1 cellular context compared by ENCODE assay signal in the genomic region with DNA sequence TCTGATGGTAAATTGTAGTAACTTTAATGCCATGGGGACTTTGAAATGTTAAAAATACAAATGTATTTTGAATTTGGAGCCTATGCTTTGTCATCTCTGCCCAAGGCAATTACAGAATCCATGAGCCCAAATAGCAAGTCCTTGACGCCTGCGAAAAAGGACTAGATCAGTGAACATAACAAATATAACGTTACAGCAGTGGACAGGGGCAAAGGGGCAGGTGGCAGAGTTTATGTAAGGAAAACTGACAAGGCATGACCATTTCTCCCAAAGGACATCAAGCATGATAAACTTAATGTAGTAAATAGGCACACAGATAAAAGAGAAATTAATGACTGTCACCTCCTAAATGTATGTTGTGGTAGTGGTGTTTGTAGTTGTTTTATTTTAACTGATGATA.
A peak's percentile ranks its signal among the peaks of the same experiment; 100 is the strongest.
TF ChIP-seq lines count a peak whose summit lies in the region.

No MANE protein-coding gene starts in this region.

TF ChIP-seq in liver, 16 proteins besides CTCF, POLR2A, EP300 and RAD21 (continued from another document):
- TF ChIP-seq, protein P1, sequence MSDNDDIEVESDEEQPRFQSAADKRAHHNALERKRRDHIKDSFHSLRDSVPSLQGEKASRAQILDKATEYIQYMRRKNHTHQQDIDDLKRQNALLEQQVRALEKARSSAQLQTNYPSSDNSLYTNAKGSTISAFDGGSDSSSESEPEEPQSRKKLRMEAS (IDR thresholded peaks at IDR 0.05) = no peak
- no peak for TF ChIP-seq EGR1 (IDR thresholded peaks at IDR 0.05; ENCODE audit: low read depth in 2 of 2)
- TF ChIP-seq YY1 (IDR thresholded peaks at IDR 0.05) = no peak
- TF ChIP-seq SP1 (IDR thresholded peaks at IDR 0.05) = peak; percentile 64
- no peak for TF ChIP-seq TAF1 (conservative IDR thresholded peaks at IDR 0.05)
- TF ChIP-seq FOXA1 (IDR thresholded peaks at IDR 0.05) = no peak
- no peak for TF ChIP-seq JUND (IDR thresholded peaks at IDR 0.05)
- no peak for TF ChIP-seq NR2F2 (IDR thresholded peaks at IDR 0.05)
- TF ChIP-seq GABPA (IDR thresholded peaks at IDR 0.05 in 1 of 2, conservative IDR thresholded peaks at IDR 0.05 in 1 of 2) = no peak
- TF ChIP-seq, protein P2, sequence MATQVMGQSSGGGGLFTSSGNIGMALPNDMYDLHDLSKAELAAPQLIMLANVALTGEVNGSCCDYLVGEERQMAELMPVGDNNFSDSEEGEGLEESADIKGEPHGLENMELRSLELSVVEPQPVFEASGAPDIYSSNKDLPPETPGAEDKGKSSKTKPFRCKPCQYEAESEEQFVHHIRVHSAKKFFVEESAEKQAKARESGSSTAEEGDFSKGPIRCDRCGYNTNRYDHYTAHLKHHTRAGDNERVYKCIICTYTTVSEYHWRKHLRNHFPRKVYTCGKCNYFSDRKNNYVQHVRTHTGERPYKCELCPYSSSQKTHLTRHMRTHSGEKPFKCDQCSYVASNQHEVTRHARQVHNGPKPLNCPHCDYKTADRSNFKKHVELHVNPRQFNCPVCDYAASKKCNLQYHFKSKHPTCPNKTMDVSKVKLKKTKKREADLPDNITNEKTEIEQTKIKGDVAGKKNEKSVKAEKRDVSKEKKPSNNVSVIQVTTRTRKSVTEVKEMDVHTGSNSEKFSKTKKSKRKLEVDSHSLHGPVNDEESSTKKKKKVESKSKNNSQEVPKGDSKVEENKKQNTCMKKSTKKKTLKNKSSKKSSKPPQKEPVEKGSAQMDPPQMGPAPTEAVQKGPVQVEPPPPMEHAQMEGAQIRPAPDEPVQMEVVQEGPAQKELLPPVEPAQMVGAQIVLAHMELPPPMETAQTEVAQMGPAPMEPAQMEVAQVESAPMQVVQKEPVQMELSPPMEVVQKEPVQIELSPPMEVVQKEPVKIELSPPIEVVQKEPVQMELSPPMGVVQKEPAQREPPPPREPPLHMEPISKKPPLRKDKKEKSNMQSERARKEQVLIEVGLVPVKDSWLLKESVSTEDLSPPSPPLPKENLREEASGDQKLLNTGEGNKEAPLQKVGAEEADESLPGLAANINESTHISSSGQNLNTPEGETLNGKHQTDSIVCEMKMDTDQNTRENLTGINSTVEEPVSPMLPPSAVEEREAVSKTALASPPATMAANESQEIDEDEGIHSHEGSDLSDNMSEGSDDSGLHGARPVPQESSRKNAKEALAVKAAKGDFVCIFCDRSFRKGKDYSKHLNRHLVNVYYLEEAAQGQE (IDR thresholded peaks at IDR 0.05) = no peak
- no peak for TF ChIP-seq HNF4G (IDR thresholded peaks at IDR 0.05)
